Comparison of ENCODE assay signal across 8 cellular contexts in the genomic region with DNA sequence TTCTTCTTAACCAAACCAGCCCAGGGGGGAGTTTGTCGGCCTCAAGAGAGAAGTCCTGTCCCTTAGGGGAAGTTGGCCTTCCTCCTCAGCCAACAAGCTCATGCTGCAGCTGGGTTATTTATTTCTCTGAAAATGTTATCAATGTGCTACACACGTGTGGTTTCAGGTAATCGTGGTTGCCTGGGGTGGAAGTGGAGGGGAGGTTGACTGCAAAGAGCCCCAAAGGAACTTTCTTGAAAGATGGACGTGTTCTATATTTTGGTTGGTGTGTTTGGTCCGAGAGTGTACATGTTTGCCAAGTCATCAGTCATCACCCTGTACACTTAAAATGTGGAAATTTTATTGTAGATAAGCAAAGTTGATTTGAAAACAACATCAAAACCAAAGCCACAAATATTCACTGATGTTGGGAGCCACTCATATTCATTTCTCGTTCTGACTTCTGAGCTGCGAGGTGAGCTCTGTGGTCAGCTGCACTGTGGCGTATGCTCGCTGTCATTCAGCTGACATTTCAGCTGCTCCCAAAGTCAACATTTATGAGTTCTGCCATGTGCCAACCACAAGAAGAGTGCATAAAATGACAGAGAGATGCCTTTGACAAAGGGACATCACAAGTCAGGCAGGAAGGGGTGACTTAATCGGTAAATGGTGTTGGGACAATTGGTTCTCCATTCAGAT. TPM values are rescaled to one million over a fixed set of nuclear protein-coding genes. Genes with fewer than 3 reads are reported as not detected.
DNase-seq lines count a peak whose midpoint lies in the region; ATAC-seq and TF ChIP-seq lines count a peak whose summit lies in the region.

No MANE protein-coding gene starts in this region.

- ATAC-seq in HG02798 (IDR thresholded peaks at IDR 0.05; ENCODE audit: poor library complexity, unreplicated experiment) (peak; percentile 84), body of pancreas (no peak)

- H3K27me3 Mint-ChIP-seq in stimulated activated naive CD8-positive, alpha-beta T cell treated with anti-CD3 and anti-CD28 coated beads, Interleukin-15, Interleukin-2, amounts not matched to agents 100 ng/mL and 50 ng/mL, for 24 hours: no peaks in the 10 kb centered on the region

- no peak for TF ChIP-seq POLR2A in body of pancreas (IDR thresholded peaks at IDR 0.05)

- no peaks in the 10 kb centered on the region for H3K27me3 ChIP-seq in body of pancreas

- peaks cover 52% of the 10 kb centered on the region for H3K4me1 ChIP-seq in body of pancreas

- peaks cover 8% of the 10 kb centered on the region for H3K9me3 Mint-ChIP-seq in stimulated activated naive CD8-positive, alpha-beta T cell treated with anti-CD3 and anti-CD28 coated beads, Interleukin-15, Interleukin-2, amounts not matched to agents 100 ng/mL and 50 ng/mL, for 24 hours

- H3K36me3 Mint-ChIP-seq in stimulated activated naive CD8-positive, alpha-beta T cell treated with anti-CD3 and anti-CD28 coated beads, Interleukin-15, Interleukin-2, amounts not matched to agents 100 ng/mL and 50 ng/mL, for 24 hours (ENCODE audit: low read depth): peaks cover 14% of the 10 kb centered on the region

- 18 to 40% methylated on average over 10 of the region's 10 CpGs for WGBS in body of pancreas, 2 donors

- H3K4me3 ChIP-seq in body of pancreas: no peak overlapping the region

- peak overlapping the region; percentile 96 for H3K27ac Mint-ChIP-seq in stimulated activated naive CD8-positive, alpha-beta T cell treated with anti-CD3 and anti-CD28 coated beads, Interleukin-15, Interleukin-2, amounts not matched to agents 100 ng/mL and 50 ng/mL, for 24 hours

- H3K27ac ChIP-seq in body of pancreas: peak overlapping the region; percentile 1 to 70 (median 38)

- peaks cover 62% of the 10 kb centered on the region for H3K4me1 Mint-ChIP-seq in stimulated activated naive CD8-positive, alpha-beta T cell treated with anti-CD3 and anti-CD28 coated beads, Interleukin-15, Interleukin-2, amounts not matched to agents 100 ng/mL and 50 ng/mL, for 24 hours (ENCODE audit: low read depth)

- TF ChIP-seq CTCF in body of pancreas (IDR thresholded peaks at IDR 0.05): no peak

- intact Hi-C loops in body of pancreas (cut with DNase I) (loop anchor here (2.0 kb wide), 1 partner anchor 47 kb away; no protein-coding TSS in a partner anchor), posterior cingulate gyrus (cut with DNase I) (loop anchor here (2.0 kb wide), 1 partner anchor 47 kb away; no protein-coding TSS in a partner anchor)

- no peaks in the 10 kb centered on the region for H3K9me3 ChIP-seq in body of pancreas

- peak overlapping the region; percentile 58 for H3K4me3 Mint-ChIP-seq in stimulated activated naive CD8-positive, alpha-beta T cell treated with anti-CD3 and anti-CD28 coated beads, Interleukin-15, Interleukin-2, amounts not matched to agents 100 ng/mL and 50 ng/mL, for 24 hours

- H3K36me3 ChIP-seq in body of pancreas (replicated peaks in 1 of 2; ENCODE audit: insufficient read depth in 1 of 2, low read depth in 2 of 2): no peaks in the 10 kb centered on the region

- peak in 2 of 3 experiments; percentile 28 to 72 for DNase-seq in NCI-H1417 (lab: John Stamatoyannopoulos, UW)
- DNase-seq in NCI-H1417 treated with DMSO at 0.1 percent for 48 hours (lab: John Stamatoyannopoulos, UW): no peak
- DNase-seq in NCI-H2196 treated with DMSO at 0.1 percent for 48 hours (lab: John Stamatoyannopoulos, UW; ENCODE audit: unreplicated experiment): peak; percentile 26
- peak in 2 of 4 donors; percentile 47 to 55 for DNase-seq in body of pancreas
- no peak for DNase-seq in posterior cingulate gyrus
- no peak for DNase-seq in NOMO-1 (lab: John Stamatoyannopoulos, UW; ENCODE audit: unreplicated experiment in 2 of 2)

RNA-seq across cellular contexts. Expression of a gene that starts 26.5 kb away (rescaled TPM):
- total RNA-seq in body of pancreas: 10 to 100 TPM; 53.7 to 61.6 TPM

RNA-seq across cellular contexts. Expression of a gene that starts 59.5 kb away (rescaled TPM):
- total RNA-seq in body of pancreas: under 1 TPM; 0.78 to 0.99 TPM

Comparison
In these comparisons a context has a peak if more than half of its experiments do, and no peak if none do; other contexts are left out.
1. DNase-seq: peak in NCI-H1417 (2 of 3) and NCI-H2196 treated with DMSO at 0.1 percent for 48 hours (single experiment); none in NCI-H1417 treated with DMSO at 0.1 percent for 48 hours (single experiment), posterior cingulate gyrus (0 of 10) and NOMO-1 (0 of 2).